Comparison of ENCODE assay signal across 7 cellular contexts in genomic region chr3:25277503-25277902, GRCh38.
"Had no signal": no experiment of that assay in that cellular context is flagged by ENCODE, and none has a peak within 500 bp of the region (broad histone marks: within the 10 kb centered on the region; RNA-seq: fewer than 3 reads in every experiment).

No MANE protein-coding gene starts in this region.

- H3K9me3 ChIP-seq: HAP-1 had no signal

- H3K4me2 ChIP-seq: GM23338 had no signal

- H3K4me3 ChIP-seq: GM23338, HAP-1 had no signal

- H2AFZ ChIP-seq: GM23338 had no signal

- H3K36me3 ChIP-seq: HAP-1 had no signal

- H3K27ac ChIP-seq: HL-60 had no signal

- ATAC-seq: GM23338, HCT116 had no signal

- DNase-seq: H7, HFFc6, KG1 had no signal
